8 cellular contexts compared by ENCODE assay signal in genomic region chrX:132022115-132022862, GRCh38. TPM values are rescaled to one million over a fixed set of nuclear protein-coding genes. Genes with fewer than 3 reads are reported as not detected.
DNase-seq lines count a peak whose midpoint lies in the region; ATAC-seq and TF ChIP-seq lines count a peak whose summit lies in the region.

No MANE protein-coding gene starts in this region.

- no peaks in the 10 kb centered on the region for H3K36me3 ChIP-seq in OCI-LY1 (ENCODE audit: insufficient read depth, low read length)

- DNase-seq in DMS 273 (lab: John Stamatoyannopoulos, UW; ENCODE audit: unreplicated experiment) (peak; percentile 73), cerebellar cortex (ENCODE audit: low spot score) (peak; percentile 0), retina (no peak), GOT3 (lab: John Stamatoyannopoulos, UW) (no peak)

- peak overlapping the region; percentile 76 for H3K27ac ChIP-seq in OCI-LY1 (ENCODE audit: low read depth, low read length, poor library complexity, severe bottlenecking)

- ATAC-seq in GM21619 (IDR thresholded peaks at IDR 0.05; ENCODE audit: unreplicated experiment) (peak; percentile 2), GM18520 (IDR thresholded peaks at IDR 0.05; ENCODE audit: unreplicated experiment) (no peak)

- H3K4me3 ChIP-seq in OCI-LY1 (ENCODE audit: low read depth, low read length, poor library complexity, severe bottlenecking) (peak overlapping the region; percentile 89), mononuclear cell (ENCODE audit: low read length) (peak overlapping the region; percentile 76)

- peak overlapping the region; percentile 91 for H3K9ac ChIP-seq in OCI-LY1 (ENCODE audit: low read length)

- no peak overlapping the region for H2AFZ ChIP-seq in OCI-LY1 (ENCODE audit: low read length)

- peaks cover 33% of the 10 kb centered on the region for H3K79me2 ChIP-seq in OCI-LY1 (ENCODE audit: insufficient read depth, low read length)

- H3K4me1 ChIP-seq in OCI-LY1 (ENCODE audit: insufficient read depth, low read length, severe bottlenecking) (peaks cover 33% of the 10 kb centered on the region), mononuclear cell (ENCODE audit: insufficient read depth, low read length) (peaks cover 23% of the 10 kb centered on the region)

- H4K20me1 ChIP-seq in OCI-LY1 (ENCODE audit: insufficient read depth, low read length): no peaks in the 10 kb centered on the region

- no peaks in the 10 kb centered on the region for H3K9me3 ChIP-seq in OCI-LY1 (ENCODE audit: low read length)
- no peaks in the 10 kb centered on the region for H3K9me3 ChIP-seq in mononuclear cell (ENCODE audit: low read depth, low read length)

- peak; percentile 56; the same call in 1 of the 2 replicates for TF ChIP-seq CTCF in OCI-LY1 (IDR thresholded peaks at IDR 0.05; ENCODE audit: low read length)

- no peaks in the 10 kb centered on the region for H3K27me3 ChIP-seq in OCI-LY1 (ENCODE audit: insufficient read depth, low read length)
- no peaks in the 10 kb centered on the region for H3K27me3 ChIP-seq in mononuclear cell (ENCODE audit: insufficient read depth, low read length)

- H3K9me2 ChIP-seq in OCI-LY1 (ENCODE audit: low read depth, low read length): no peaks in the 10 kb centered on the region

- no peaks in the 10 kb centered on the region for H3F3A ChIP-seq in OCI-LY1 (ENCODE audit: insufficient read depth, low read length)

- H3K4me2 ChIP-seq in OCI-LY1 (ENCODE audit: low read length): peak overlapping the region; percentile 83

RNA-seq across cellular contexts. Expression of gene STK26, which starts 0.8 kb away (rescaled TPM):
- 49.7 TPM for total RNA-seq in mononuclear cell

Comparison
In these comparisons a context has a peak if more than half of its experiments do, and no peak if none do; other contexts are left out.
1. DNase-seq: peak in DMS 273 (single experiment) and cerebellar cortex (single experiment); none in retina (single experiment) and GOT3 (single experiment).